In the genomic region with DNA sequence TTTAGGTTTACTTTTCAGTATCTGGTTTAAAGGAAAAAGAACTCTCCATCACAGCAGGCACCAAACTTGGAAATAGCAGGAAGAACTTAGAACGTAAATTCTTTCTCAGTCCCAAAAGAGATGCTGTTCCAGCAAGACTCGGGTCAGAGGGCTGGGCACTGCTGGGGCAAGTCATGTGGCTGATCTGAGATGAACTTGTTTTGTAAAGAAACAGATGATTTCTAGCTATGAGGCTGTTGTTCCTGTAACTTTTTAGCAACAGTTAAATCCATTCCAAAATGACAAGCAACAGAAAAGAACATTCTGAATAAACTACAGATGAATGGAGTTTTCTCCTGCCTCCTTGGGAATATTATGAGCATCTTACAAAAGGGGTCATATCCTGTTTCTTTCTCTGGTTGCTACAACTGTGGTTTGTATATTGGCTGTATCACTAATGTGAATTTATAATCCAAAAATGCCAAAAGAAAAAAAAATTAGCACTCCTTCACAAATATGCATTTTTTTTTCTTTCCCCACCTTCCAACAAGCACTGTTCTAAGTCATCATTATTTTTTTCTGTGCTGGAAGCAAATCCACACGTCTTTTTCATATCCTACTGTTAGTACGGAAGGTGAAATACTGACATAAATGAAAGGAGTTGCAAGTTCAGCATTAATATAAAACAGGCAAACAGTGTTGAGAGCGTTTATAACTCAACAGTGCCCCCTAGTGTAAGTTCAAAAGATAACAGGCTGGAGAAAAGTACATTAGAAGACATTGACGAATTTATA, we compare ENCODE assay signal across 1 cellular context.
TF ChIP-seq lines count a peak whose summit lies in the region.

No MANE protein-coding gene starts in this region.

TF ChIP-seq in Ishikawa, 13 proteins besides CTCF, POLR2A, EP300 and RAD21 (continued from another document):
- TF ChIP-seq, protein P1, sequence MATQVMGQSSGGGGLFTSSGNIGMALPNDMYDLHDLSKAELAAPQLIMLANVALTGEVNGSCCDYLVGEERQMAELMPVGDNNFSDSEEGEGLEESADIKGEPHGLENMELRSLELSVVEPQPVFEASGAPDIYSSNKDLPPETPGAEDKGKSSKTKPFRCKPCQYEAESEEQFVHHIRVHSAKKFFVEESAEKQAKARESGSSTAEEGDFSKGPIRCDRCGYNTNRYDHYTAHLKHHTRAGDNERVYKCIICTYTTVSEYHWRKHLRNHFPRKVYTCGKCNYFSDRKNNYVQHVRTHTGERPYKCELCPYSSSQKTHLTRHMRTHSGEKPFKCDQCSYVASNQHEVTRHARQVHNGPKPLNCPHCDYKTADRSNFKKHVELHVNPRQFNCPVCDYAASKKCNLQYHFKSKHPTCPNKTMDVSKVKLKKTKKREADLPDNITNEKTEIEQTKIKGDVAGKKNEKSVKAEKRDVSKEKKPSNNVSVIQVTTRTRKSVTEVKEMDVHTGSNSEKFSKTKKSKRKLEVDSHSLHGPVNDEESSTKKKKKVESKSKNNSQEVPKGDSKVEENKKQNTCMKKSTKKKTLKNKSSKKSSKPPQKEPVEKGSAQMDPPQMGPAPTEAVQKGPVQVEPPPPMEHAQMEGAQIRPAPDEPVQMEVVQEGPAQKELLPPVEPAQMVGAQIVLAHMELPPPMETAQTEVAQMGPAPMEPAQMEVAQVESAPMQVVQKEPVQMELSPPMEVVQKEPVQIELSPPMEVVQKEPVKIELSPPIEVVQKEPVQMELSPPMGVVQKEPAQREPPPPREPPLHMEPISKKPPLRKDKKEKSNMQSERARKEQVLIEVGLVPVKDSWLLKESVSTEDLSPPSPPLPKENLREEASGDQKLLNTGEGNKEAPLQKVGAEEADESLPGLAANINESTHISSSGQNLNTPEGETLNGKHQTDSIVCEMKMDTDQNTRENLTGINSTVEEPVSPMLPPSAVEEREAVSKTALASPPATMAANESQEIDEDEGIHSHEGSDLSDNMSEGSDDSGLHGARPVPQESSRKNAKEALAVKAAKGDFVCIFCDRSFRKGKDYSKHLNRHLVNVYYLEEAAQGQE (IDR thresholded peaks at IDR 0.05; ENCODE audit: low read depth), result no peak
- no peak for TF ChIP-seq CREB1 (IDR thresholded peaks at IDR 0.05; ENCODE audit: low read depth)
